1 cellular context compared by ENCODE assay signal in genomic region chr21:38984982-38985422, GRCh38.
TF ChIP-seq lines count a peak whose summit lies in the region.

No MANE protein-coding gene starts in this region.

TF ChIP-seq in GM23338, 12 proteins besides CTCF, POLR2A, EP300 and RAD21 (continued from another document):
- TF ChIP-seq REST (IDR thresholded peaks at IDR 0.05; ENCODE audit: unreplicated experiment) (no peak), ZNF462 (CRISPR knock-in tag; IDR thresholded peaks at IDR 0.05) (no peak), ZNF331 (CRISPR knock-in tag; IDR thresholded peaks at IDR 0.05; ENCODE audit: low read depth) (no peak)
